1 cellular context compared by ENCODE assay signal in genomic region chr1:28926629-28927441, GRCh38.
TF ChIP-seq lines count a peak whose summit lies in the region.

No MANE protein-coding gene starts in this region.

TF ChIP-seq in GM12878, 131 proteins besides CTCF, POLR2A, EP300 and RAD21 (continued from another document and continues in another):
- TF ChIP-seq STAT3 (IDR thresholded peaks at IDR 0.05; ENCODE audit: low read depth, low read length) (0 out of 2 replicates have a peak, but pooled peaks have one; percentile 27), CREB1 (IDR thresholded peaks at IDR 0.05; ENCODE audit: low read depth) (no peak), EGR1 (IDR thresholded peaks at IDR 0.05; ENCODE audit: borderline replicate concordance in 1 of 2, low read depth in 2 of 2, low read length in 2 of 2) (no peak), MEF2A (IDR thresholded peaks at IDR 0.05; ENCODE audit: insufficient read depth, low read depth, low read length) (0 out of 2 replicates have a peak, but pooled peaks have one; percentile 6), EED (IDR thresholded peaks at IDR 0.05; ENCODE audit: low read depth) (no peak), SPI1 (IDR thresholded peaks at IDR 0.05; ENCODE audit: borderline replicate concordance, insufficient read depth, low read depth, low read length) (peak; percentile 91), SMAD1 (IDR thresholded peaks at IDR 0.05; ENCODE audit: low read depth, partially characterized antibody) (peak; percentile 48), BHLHE40 (IDR thresholded peaks at IDR 0.05; ENCODE audit: borderline replicate concordance in 1 of 2, low read depth in 2 of 2, low read length in 1 of 2) (peak in 1 of 2 experiments; percentile 33; a peak in 1 of 4 replicates), POLR2AphosphoS2 (IDR thresholded peaks at IDR 0.05; ENCODE audit: low read depth, low read length) (no peak), TARDBP (IDR thresholded peaks at IDR 0.05; ENCODE audit: borderline replicate concordance) (no peak), POLR2AphosphoS5 (IDR thresholded peaks at IDR 0.05; ENCODE audit: low read length) (no peak), HSF1 (IDR thresholded peaks at IDR 0.05; ENCODE audit: low read depth, low read length) (no peak), BMI1 (IDR thresholded peaks at IDR 0.05; ENCODE audit: borderline replicate concordance) (no peak), ATF3 (IDR thresholded peaks at IDR 0.05; ENCODE audit: borderline replicate concordance, extremely low read depth, low read depth, low read length) (no peak), TCF7 (IDR thresholded peaks at IDR 0.05; ENCODE audit: borderline replicate concordance) (peak; percentile 73), NR2C2 (IDR thresholded peaks at IDR 0.05; ENCODE audit: borderline replicate concordance, control insufficient read depth, insufficient read length, low read depth) (no peak), ZSCAN29 (IDR thresholded peaks at IDR 0.05) (no peak), CBFB (IDR thresholded peaks at IDR 0.05; ENCODE audit: low read depth) (no peak), BCL3 (IDR thresholded peaks at IDR 0.05; ENCODE audit: borderline replicate concordance, insufficient read depth, low read depth, low read length, poor library complexity, severe bottlenecking) (no peak), CBX5 (IDR thresholded peaks at IDR 0.05; ENCODE audit: low read depth) (0 out of 2 replicates have a peak, but pooled peaks have one; percentile 32), NR2F1 (conservative IDR thresholded peaks at IDR 0.05) (no peak), ZNF274 (IDR thresholded peaks at IDR 0.05; ENCODE audit: insufficient read depth, insufficient read length) (no peak), RELB (IDR thresholded peaks at IDR 0.05; ENCODE audit: low read depth) (peak; percentile 36; the same call in 1 of the 2 replicates), KLF5 (IDR thresholded peaks at IDR 0.05; ENCODE audit: partially characterized antibody) (peak; percentile 81), CHD2 (IDR thresholded peaks at IDR 0.05; ENCODE audit: borderline replicate concordance, low read depth, low read length) (no peak), USF2 (IDR thresholded peaks at IDR 0.05; ENCODE audit: borderline replicate concordance, low read depth, low read length) (peak; percentile 31; the same call in 1 of the 2 replicates), ZBED1 (IDR thresholded peaks at IDR 0.05; ENCODE audit: borderline replicate concordance) (no peak), HCFC1 (IDR thresholded peaks at IDR 0.05; ENCODE audit: low read length) (no peak), PAX8 (IDR thresholded peaks at IDR 0.05) (0 out of 2 replicates have a peak, but pooled peaks have one; percentile 14), SIX5 (IDR thresholded peaks at IDR 0.05; ENCODE audit: low read depth, low read length, severe bottlenecking) (no peak), FOS (IDR thresholded peaks at IDR 0.05; ENCODE audit: borderline replicate concordance, extremely low read depth, insufficient read length) (no peak), IRF4 (IDR thresholded peaks at IDR 0.05; ENCODE audit: low read depth, low read length) (0 out of 2 replicates have a peak, but pooled peaks have one; percentile 31), ZNF687 (IDR thresholded peaks at IDR 0.05) (no peak), FOXK2 (IDR thresholded peaks at IDR 0.05) (peak; percentile 85; the same call in 1 of the 2 replicates), PRDM15 (CRISPR knock-in tag; IDR thresholded peaks at IDR 0.05) (no peak), NKRF (conservative IDR thresholded peaks at IDR 0.05) (no peak), RAD51 (IDR thresholded peaks at IDR 0.05) (peak; percentile 90), WRNIP1 (IDR thresholded peaks at IDR 0.05; ENCODE audit: borderline replicate concordance, low read depth, low read length) (no peak), E4F1 (IDR thresholded peaks at IDR 0.05; ENCODE audit: borderline replicate concordance, partially characterized antibody) (peak; percentile 49), ZNF207 (IDR thresholded peaks at IDR 0.05; ENCODE audit: borderline replicate concordance) (peak; percentile 15; the same call in 1 of the 2 replicates), ATF7 (IDR thresholded peaks at IDR 0.05; ENCODE audit: low read depth) (peak; percentile 65), JUNB (IDR thresholded peaks at IDR 0.05) (peak; percentile 18; the same call in 1 of the 2 replicates), ZNF384 (IDR thresholded peaks at IDR 0.05; ENCODE audit: borderline replicate concordance, low read depth, low read length) (no peak)
